Comparison of ENCODE assay signal across 1 cellular context in the genomic region with DNA sequence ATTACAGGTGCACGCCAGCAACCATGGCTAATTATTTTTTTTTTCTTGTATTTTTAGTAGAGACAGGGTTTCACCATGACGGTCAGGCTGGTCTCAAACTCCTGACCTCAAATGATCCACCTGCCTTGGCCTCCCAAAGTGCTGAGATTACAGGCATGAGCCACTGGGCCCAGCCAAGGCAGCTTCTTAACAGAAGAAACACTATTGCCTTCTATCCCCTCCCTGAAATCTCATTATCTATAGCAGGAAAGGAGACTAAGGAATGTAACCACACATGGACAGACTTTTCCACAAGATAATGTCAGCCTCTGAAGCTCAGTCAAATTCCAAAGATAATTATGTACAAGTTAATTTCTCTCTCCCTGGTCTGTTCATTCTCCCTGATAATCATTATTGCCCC.
TF ChIP-seq lines count a peak whose summit lies in the region.

No MANE protein-coding gene starts in this region.

TF ChIP-seq in K562, 482 proteins besides CTCF, POLR2A, EP300 and RAD21 (continued from another document and continues in another):
- TF ChIP-seq, protein P1, sequence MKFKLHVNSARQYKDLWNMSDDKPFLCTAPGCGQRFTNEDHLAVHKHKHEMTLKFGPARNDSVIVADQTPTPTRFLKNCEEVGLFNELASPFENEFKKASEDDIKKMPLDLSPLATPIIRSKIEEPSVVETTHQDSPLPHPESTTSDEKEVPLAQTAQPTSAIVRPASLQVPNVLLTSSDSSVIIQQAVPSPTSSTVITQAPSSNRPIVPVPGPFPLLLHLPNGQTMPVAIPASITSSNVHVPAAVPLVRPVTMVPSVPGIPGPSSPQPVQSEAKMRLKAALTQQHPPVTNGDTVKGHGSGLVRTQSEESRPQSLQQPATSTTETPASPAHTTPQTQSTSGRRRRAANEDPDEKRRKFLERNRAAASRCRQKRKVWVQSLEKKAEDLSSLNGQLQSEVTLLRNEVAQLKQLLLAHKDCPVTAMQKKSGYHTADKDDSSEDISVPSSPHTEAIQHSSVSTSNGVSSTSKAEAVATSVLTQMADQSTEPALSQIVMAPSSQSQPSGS (CRISPR knock-in tag; IDR thresholded peaks at IDR 0.05), result no peak
- TF ChIP-seq FIP1L1 (IDR thresholded peaks at IDR 0.05; ENCODE audit: low read depth, low read length, poor library complexity, severe bottlenecking) (no peak), PHF21A (IDR thresholded peaks at IDR 0.05; ENCODE audit: borderline replicate concordance, low read depth) (no peak), FOXA1 (IDR thresholded peaks at IDR 0.05; ENCODE audit: borderline replicate concordance) (no peak), NBN (IDR thresholded peaks at IDR 0.05; ENCODE audit: low read depth) (no peak), ZFP36 (IDR thresholded peaks at IDR 0.05; ENCODE audit: low read depth, low read length, partially characterized antibody) (no peak), ELF2 (CRISPR knock-in tag; IDR thresholded peaks at IDR 0.05) (no peak), ZNF124 (CRISPR knock-in tag; IDR thresholded peaks at IDR 0.05) (no peak), TAL1 (IDR thresholded peaks at IDR 0.05) (peak; percentile 79), TEAD4 (IDR thresholded peaks at IDR 0.05; ENCODE audit: low read length) (peak; percentile 78), TEAD4 (CRISPR knock-in tag; IDR thresholded peaks at IDR 0.05; ENCODE audit: borderline replicate concordance) (no peak), SMARCA4 (IDR thresholded peaks at IDR 0.05) (peak; percentile 48; the same call in 1 of the 2 replicates), MCM3 (IDR thresholded peaks at IDR 0.05) (no peak), FOXA3 (CRISPR knock-in tag; conservative IDR thresholded peaks at IDR 0.05 in 1 of 2, IDR thresholded peaks at IDR 0.05 in 1 of 2) (no peak), KLF16 (IDR thresholded peaks at IDR 0.05) (0 out of 2 replicates have a peak, but pooled peaks have one; percentile 5), SOX6 (IDR thresholded peaks at IDR 0.05) (peak; percentile 45; the same call in 1 of the 2 replicates), NCOR1 (IDR thresholded peaks at IDR 0.05) (peak; percentile 55), ADNP (tag; IDR thresholded peaks at IDR 0.05) (peak; percentile 73; the same call in 1 of the 2 replicates), ARID2 (IDR thresholded peaks at IDR 0.05) (no peak), MTA2 (IDR thresholded peaks at IDR 0.05; ENCODE audit: low read depth) (peak; percentile 74), GATA2 (CRISPR knock-in tag; IDR thresholded peaks at IDR 0.05) (peak; percentile 50; the same call in 1 of the 2 replicates), RCOR1 (IDR thresholded peaks at IDR 0.05; ENCODE audit: borderline replicate concordance in 1 of 2, low read depth in 2 of 2, low read length in 2 of 2) (peak in 1 of 2 experiments; percentile 70; a peak in 3 of 4 replicates), ATF1 (CRISPR knock-in tag; IDR thresholded peaks at IDR 0.05) (no peak), ATF1 (tag; IDR thresholded peaks at IDR 0.05) (no peak), ZNF408 (CRISPR knock-in tag; IDR thresholded peaks at IDR 0.05; ENCODE audit: low read depth) (no peak), ZFX (CRISPR knock-in tag; IDR thresholded peaks at IDR 0.05) (0 out of 2 replicates have a peak, but pooled peaks have one; percentile 33), ILF3 (IDR thresholded peaks at IDR 0.05; ENCODE audit: borderline replicate concordance) (no peak), ESRRB (CRISPR knock-in tag; IDR thresholded peaks at IDR 0.05; ENCODE audit: borderline replicate concordance) (no peak), SLC30A9 (CRISPR knock-in tag; IDR thresholded peaks at IDR 0.05) (no peak), ZNF3 (CRISPR knock-in tag; IDR thresholded peaks at IDR 0.05) (no peak)
- TF ChIP-seq, protein P2, sequence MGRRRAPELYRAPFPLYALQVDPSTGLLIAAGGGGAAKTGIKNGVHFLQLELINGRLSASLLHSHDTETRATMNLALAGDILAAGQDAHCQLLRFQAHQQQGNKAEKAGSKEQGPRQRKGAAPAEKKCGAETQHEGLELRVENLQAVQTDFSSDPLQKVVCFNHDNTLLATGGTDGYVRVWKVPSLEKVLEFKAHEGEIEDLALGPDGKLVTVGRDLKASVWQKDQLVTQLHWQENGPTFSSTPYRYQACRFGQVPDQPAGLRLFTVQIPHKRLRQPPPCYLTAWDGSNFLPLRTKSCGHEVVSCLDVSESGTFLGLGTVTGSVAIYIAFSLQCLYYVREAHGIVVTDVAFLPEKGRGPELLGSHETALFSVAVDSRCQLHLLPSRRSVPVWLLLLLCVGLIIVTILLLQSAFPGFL (CRISPR knock-in tag; IDR thresholded peaks at IDR 0.05), result no peak
- TF ChIP-seq, protein P3, sequence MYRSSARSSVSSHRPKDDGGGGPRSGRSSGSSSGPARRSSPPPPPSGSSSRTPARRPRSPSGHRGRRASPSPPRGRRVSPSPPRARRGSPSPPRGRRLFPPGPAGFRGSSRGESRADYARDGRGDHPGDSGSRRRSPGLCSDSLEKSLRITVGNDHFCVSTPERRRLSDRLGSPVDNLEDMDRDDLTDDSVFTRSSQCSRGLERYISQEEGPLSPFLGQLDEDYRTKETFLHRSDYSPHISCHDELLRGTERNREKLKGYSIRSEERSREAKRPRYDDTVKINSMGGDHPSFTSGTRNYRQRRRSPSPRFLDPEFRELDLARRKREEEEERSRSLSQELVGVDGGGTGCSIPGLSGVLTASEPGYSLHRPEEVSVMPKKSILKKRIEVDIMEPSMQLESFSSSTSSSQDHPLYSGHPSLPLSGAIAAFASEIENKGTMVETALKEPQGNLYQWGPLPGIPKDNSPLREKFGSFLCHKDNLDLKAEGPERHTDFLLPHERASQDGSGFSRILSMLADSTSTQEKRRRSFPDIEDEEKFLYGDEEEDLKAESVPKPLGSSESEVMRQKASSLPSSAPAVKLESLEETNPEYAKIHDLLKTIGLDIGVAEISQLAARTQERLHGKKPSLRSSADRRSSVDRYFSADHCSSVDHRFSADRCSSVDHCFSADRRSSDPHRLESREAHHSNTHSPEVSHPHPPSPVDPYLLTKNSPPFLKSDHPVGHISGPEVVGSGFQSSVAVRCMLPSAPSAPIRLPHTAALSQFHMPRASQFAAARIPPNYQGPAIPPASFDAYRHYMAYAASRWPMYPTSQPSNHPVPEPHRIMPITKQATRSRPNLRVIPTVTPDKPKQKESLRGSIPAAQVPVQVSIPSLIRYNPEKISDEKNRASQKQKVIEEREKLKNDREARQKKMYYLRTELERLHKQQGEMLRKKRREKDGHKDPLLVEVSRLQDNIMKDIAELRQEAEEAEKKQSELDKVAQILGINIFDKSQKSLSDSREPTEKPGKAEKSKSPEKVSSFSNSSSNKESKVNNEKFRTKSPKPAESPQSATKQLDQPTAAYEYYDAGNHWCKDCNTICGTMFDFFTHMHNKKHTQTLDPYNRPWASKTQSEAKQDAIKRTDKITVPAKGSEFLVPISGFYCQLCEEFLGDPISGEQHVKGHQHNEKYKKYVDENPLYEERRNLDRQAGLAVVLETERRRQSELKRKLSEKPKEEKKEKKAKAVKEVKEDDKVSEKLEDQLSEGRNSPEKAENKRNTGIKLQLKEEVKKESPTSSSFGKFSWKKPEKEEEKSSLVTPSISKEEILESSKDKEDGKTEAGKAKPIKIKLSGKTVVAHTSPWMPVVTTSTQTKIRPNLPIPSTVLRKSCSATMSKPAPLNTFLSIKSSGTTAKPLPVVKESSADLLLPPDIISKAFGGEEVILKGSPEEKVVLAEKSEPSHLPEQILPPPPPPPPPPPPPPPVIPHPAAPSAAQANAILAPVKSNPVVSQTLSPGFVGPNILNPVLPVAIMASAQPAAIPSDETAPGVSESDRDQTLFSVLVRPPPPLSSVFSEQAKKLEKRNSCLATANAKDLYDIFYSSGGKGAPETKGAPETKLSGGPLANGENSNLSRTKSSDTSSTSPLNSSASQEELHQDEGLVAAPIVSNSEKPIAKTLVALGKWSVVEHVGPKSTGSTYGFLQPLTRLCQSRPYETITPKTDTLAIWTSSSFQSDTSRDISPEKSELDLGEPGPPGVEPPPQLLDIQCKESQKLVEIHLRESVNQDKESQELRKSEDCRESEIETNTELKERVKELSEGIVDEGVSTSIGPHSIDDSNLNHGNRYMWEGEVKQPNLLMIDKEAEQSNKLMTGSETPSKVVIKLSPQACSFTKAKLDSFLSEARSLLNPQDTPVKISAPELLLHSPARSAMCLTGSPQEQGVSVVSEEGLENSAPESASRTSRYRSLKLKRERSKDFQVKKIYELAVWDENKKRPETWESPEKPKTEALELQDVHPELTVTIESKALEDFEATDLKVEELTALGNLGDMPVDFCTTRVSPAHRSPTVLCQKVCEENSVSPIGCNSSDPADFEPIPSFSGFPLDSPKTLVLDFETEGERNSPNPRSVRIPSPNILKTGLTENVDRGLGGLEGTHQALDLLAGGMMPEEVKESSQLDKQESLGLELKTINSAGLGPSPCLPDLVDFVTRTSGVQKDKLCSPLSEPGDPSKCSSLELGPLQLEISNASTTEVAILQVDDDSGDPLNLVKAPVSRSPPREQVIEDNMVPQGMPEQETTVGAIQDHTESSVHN (IDR thresholded peaks at IDR 0.05; ENCODE audit: borderline replicate concordance in 1 of 2, low read depth in 1 of 2), result no peak
- TF ChIP-seq, protein P4, sequence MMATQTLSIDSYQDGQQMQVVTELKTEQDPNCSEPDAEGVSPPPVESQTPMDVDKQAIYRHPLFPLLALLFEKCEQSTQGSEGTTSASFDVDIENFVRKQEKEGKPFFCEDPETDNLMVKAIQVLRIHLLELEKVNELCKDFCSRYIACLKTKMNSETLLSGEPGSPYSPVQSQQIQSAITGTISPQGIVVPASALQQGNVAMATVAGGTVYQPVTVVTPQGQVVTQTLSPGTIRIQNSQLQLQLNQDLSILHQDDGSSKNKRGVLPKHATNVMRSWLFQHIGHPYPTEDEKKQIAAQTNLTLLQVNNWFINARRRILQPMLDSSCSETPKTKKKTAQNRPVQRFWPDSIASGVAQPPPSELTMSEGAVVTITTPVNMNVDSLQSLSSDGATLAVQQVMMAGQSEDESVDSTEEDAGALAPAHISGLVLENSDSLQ (IDR thresholded peaks at IDR 0.05), result no peak
- TF ChIP-seq, protein P5, sequence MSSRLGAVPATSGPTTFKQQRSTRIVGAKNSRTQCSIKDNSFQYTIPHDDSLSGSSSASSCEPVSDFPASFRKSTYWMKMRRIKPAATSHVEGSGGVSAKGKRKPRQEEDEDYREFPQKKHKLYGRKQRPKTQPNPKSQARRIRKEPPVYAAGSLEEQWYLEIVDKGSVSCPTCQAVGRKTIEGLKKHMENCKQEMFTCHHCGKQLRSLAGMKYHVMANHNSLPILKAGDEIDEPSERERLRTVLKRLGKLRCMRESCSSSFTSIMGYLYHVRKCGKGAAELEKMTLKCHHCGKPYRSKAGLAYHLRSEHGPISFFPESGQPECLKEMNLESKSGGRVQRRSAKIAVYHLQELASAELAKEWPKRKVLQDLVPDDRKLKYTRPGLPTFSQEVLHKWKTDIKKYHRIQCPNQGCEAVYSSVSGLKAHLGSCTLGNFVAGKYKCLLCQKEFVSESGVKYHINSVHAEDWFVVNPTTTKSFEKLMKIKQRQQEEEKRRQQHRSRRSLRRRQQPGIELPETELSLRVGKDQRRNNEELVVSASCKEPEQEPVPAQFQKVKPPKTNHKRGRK (tag; IDR thresholded peaks at IDR 0.05), result no peak
